1 cellular context compared by ENCODE assay signal in genomic region chr3:36408146-36408545, GRCh38.
TF ChIP-seq lines count a peak whose summit lies in the region.

No MANE protein-coding gene starts in this region.

TF ChIP-seq in GM23338, 12 proteins besides CTCF, POLR2A, EP300 and RAD21 (continued from another document):
- TF ChIP-seq, protein P1, sequence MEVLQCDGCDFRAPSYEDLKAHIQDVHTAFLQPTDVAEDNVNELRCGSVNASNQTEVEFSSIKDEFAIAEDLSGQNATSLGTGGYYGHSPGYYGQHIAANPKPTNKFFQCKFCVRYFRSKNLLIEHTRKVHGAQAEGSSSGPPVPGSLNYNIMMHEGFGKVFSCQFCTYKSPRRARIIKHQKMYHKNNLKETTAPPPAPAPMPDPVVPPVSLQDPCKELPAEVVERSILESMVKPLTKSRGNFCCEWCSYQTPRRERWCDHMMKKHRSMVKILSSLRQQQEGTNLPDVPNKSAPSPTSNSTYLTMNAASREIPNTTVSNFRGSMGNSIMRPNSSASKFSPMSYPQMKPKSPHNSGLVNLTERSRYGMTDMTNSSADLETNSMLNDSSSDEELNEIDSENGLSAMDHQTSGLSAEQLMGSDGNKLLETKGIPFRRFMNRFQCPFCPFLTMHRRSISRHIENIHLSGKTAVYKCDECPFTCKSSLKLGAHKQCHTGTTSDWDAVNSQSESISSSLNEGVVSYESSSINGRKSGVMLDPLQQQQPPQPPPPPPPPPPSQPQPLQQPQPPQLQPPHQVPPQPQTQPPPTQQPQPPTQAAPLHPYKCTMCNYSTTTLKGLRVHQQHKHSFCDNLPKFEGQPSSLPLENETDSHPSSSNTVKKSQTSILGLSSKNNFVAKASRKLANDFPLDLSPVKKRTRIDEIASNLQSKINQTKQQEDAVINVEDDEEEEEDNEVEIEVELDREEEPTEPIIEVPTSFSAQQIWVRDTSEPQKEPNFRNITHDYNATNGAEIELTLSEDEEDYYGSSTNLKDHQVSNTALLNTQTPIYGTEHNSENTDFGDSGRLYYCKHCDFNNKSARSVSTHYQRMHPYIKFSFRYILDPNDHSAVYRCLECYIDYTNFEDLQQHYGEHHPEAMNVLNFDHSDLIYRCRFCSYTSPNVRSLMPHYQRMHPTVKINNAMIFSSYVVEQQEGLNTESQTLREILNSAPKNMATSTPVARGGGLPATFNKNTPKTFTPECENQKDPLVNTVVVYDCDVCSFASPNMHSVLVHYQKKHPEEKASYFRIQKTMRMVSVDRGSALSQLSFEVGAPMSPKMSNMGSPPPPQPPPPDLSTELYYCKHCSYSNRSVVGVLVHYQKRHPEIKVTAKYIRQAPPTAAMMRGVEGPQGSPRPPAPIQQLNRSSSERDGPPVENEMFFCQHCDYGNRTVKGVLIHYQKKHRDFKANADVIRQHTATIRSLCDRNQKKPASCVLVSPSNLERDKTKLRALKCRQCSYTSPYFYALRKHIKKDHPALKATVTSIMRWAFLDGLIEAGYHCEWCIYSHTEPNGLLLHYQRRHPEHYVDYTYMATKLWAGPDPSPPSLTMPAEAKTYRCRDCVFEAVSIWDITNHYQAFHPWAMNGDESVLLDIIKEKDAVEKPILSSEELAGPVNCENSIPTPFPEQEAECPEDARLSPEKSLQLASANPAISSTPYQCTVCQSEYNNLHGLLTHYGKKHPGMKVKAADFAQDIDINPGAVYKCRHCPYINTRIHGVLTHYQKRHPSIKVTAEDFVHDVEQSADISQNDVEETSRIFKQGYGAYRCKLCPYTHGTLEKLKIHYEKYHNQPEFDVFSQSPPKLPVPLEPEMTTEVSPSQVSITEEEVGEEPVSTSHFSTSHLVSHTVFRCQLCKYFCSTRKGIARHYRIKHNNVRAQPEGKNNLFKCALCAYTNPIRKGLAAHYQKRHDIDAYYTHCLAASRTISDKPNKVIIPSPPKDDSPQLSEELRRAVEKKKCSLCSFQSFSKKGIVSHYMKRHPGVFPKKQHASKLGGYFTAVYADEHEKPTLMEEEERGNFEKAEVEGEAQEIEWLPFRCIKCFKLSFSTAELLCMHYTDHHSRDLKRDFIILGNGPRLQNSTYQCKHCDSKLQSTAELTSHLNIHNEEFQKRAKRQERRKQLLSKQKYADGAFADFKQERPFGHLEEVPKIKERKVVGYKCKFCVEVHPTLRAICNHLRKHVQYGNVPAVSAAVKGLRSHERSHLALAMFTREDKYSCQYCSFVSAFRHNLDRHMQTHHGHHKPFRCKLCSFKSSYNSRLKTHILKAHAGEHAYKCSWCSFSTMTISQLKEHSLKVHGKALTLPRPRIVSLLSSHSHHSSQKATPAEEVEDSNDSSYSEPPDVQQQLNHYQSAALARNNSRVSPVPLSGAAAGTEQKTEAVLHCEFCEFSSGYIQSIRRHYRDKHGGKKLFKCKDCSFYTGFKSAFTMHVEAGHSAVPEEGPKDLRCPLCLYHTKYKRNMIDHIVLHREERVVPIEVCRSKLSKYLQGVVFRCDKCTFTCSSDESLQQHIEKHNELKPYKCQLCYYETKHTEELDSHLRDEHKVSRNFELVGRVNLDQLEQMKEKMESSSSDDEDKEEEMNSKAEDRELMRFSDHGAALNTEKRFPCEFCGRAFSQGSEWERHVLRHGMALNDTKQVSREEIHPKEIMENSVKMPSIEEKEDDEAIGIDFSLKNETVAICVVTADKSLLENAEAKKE (CRISPR knock-in tag; IDR thresholded peaks at IDR 0.05): no peak
- TF ChIP-seq EZH2 (IDR thresholded peaks at IDR 0.05; ENCODE audit: low read depth, unreplicated experiment) (no peak), JUNB (IDR thresholded peaks at IDR 0.05; ENCODE audit: unreplicated experiment) (no peak), STAT1 (IDR thresholded peaks at IDR 0.05; ENCODE audit: unreplicated experiment) (no peak), ZNF331 (CRISPR knock-in tag; IDR thresholded peaks at IDR 0.05; ENCODE audit: low read depth) (no peak), CREB1 (CRISPR knock-in tag; IDR thresholded peaks at IDR 0.05; ENCODE audit: low read depth) (no peak), REST (IDR thresholded peaks at IDR 0.05; ENCODE audit: unreplicated experiment) (no peak), ETS1 (IDR thresholded peaks at IDR 0.05) (no peak), EZH2phosphoT487 (IDR thresholded peaks at IDR 0.05; ENCODE audit: unreplicated experiment) (no peak), POLR2AphosphoS5 (IDR thresholded peaks at IDR 0.05; ENCODE audit: low read depth) (no peak)
